In the genomic region with DNA sequence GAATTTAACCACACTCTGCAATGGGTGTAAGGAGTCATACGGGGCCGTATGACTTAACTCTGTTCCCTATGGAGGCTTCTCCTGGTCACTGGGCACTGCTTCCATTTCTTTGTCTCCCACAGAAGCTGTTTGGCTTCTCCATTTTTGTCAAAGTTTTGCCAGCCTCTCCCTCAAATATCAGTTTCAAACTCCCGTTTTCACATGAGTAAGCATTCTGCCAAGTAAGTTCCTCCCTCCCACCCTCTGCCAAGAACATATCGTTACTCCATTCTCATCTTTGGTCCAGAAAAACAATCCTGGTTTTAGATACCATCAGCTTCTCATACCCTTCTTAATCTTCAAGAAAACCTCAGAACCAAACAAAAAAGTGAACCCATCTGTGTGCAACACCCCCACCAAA, we compare ENCODE assay signal across 18 cellular contexts. TPM values are rescaled to one million over a fixed set of nuclear protein-coding genes. Genes with fewer than 3 reads are reported as not detected.
DNase-seq lines count a peak whose midpoint lies in the region; ATAC-seq and TF ChIP-seq lines count a peak whose summit lies in the region.
"Had no signal": no experiment of that assay in that cellular context is flagged by ENCODE, and none has a peak within 500 bp of the region (broad histone marks: within the 10 kb centered on the region; RNA-seq: fewer than 3 reads in every experiment).

No MANE protein-coding gene starts in this region.

- H3K4me1 ChIP-seq in heart left ventricle = peaks cover 8 to 96% (median 71%) of the 10 kb centered on the region in 12 donors
- no peaks in the 10 kb centered on the region for H3K4me1 ChIP-seq in prostate gland (replicated peaks)
- H3K4me1 ChIP-seq in tibial nerve = peaks cover 0 to 68% (median 12%) of the 10 kb centered on the region in 4 donors
- H3K4me1 ChIP-seq: BE2C had no signal

- H3K36me3 ChIP-seq in heart left ventricle (peaks cover 0 to 9% (median 0%) of the 10 kb centered on the region in 9 donors), prostate gland (no peaks in the 10 kb centered on the region), tibial nerve (no peaks in the 10 kb centered on the region)
- H3K36me3 ChIP-seq: BE2C had no signal

- H3K27ac Mint-ChIP-seq in activated T-cell treated with anti-CD3 and anti-CD28 coated beads, Interleukin-2, amount 50 U/mL, for 24 hours = no peak overlapping the region
- H3K27ac Mint-ChIP-seq: CD4-positive, alpha-beta memory T cell had no signal

- DNase-seq in heart left ventricle (no peak), Right ventricle myocardium superior (no peak), fibroblast of pulmonary artery (ENCODE audit: low read depth) (peak; percentile 56), prostate gland (ENCODE audit: low spot score) (no peak), tibial nerve (ENCODE audit: low spot score in 2 of 2) (no peak)
- DNase-seq in activated T-cell treated with anti-CD3 and anti-CD28 coated beads, Interleukin-2, amount 50 U/mL, for 24 hours = no peak
- DNase-seq: BE2C; Calu3; CD4-positive, alpha-beta memory T cell; DMS53; HCEC 1CT; KBM-7; NCI-H1417 treated with DMSO at 0.1 percent for 48 hours; NCI-H1930; NCI-H69 had no signal

- no peak for TF ChIP-seq POLR2A in heart left ventricle (IDR thresholded peaks at IDR 0.05)
- TF ChIP-seq POLR2A in prostate gland (IDR thresholded peaks at IDR 0.05) = no peak
- no peak for TF ChIP-seq POLR2A in tibial nerve (IDR thresholded peaks at IDR 0.05)

- H3K9me3 Mint-ChIP-seq in activated T-cell treated with anti-CD3 and anti-CD28 coated beads, Interleukin-2, amount 50 U/mL, for 24 hours = no peaks in the 10 kb centered on the region

- ATAC-seq in heart left ventricle (no peak), Right ventricle myocardium superior (ENCODE audit: poor library complexity) (no peak), HG02623 (IDR thresholded peaks at IDR 0.05; ENCODE audit: unreplicated experiment) (no peak), HG02885 (IDR thresholded peaks at IDR 0.05; ENCODE audit: poor library complexity, unreplicated experiment) (no peak)

- TF ChIP-seq EP300 in tibial nerve (IDR thresholded peaks at IDR 0.05) = peak in 1 of 2 donors; percentile 67

- H3K27me3 Mint-ChIP-seq in activated T-cell treated with anti-CD3 and anti-CD28 coated beads, Interleukin-2, amount 50 U/mL, for 24 hours = peaks cover 23% of the 10 kb centered on the region

- H3K4me1 Mint-ChIP-seq in activated T-cell treated with anti-CD3 and anti-CD28 coated beads, Interleukin-2, amount 50 U/mL, for 24 hours (ENCODE audit: low read depth) = no peaks in the 10 kb centered on the region
- H3K4me1 Mint-ChIP-seq: CD4-positive, alpha-beta memory T cell had no signal

- no peak overlapping the region for H3K4me3 ChIP-seq in heart left ventricle
- H3K4me3 ChIP-seq in fibroblast of pulmonary artery (replicated peaks; ENCODE audit: low read depth, low read length) = no peak overlapping the region
- no peak overlapping the region for H3K4me3 ChIP-seq in prostate gland
- H3K4me3 ChIP-seq in tibial nerve = no peak overlapping the region

- H3K36me3 Mint-ChIP-seq in activated T-cell treated with anti-CD3 and anti-CD28 coated beads, Interleukin-2, amount 50 U/mL, for 24 hours (ENCODE audit: low read depth) = no peaks in the 10 kb centered on the region
- H3K36me3 Mint-ChIP-seq: CD4-positive, alpha-beta memory T cell had no signal

- no peak overlapping the region for H3K4me3 Mint-ChIP-seq in activated T-cell treated with anti-CD3 and anti-CD28 coated beads, Interleukin-2, amount 50 U/mL, for 24 hours
- H3K4me3 Mint-ChIP-seq: CD4-positive, alpha-beta memory T cell had no signal

- H3K27me3 ChIP-seq in heart left ventricle (peaks cover 0 to 5% (median 0%) of the 10 kb centered on the region in 9 donors), prostate gland (replicated peaks; ENCODE audit: insufficient read depth) (no peaks in the 10 kb centered on the region), tibial nerve (no peaks in the 10 kb centered on the region)
- H3K27me3 ChIP-seq: BE2C had no signal

- WGBS in heart left ventricle, 4 donors = 45 to 48% (median 46%) methylated on average over 4 of the region's 4 CpGs
- WGBS in prostate gland = 26% methylated on average over 4 of the region's 4 CpGs
- 41 to 44% methylated on average over 4 of the region's 4 CpGs for WGBS in tibial nerve, 2 donors

- intact Hi-C loops in heart left ventricle (cut with DNase I) (no loop called here), Right ventricle myocardium superior (cut with DNase I) (no loop called here), prostate gland (cut with DNase I) (no loop called here)

- no peaks in the 10 kb centered on the region for H3K9me3 ChIP-seq in heart left ventricle
- H3K9me3 ChIP-seq in prostate gland = no peaks in the 10 kb centered on the region
- H3K9me3 ChIP-seq in tibial nerve = no peaks in the 10 kb centered on the region
- H3K9me3 ChIP-seq: BE2C had no signal

- peak overlapping the region in 8 of 12 donors; percentile 4 to 92 (median 77) for H3K27ac ChIP-seq in heart left ventricle
- H3K27ac ChIP-seq in prostate gland = peak overlapping the region; percentile 22 to 38
- H3K27ac ChIP-seq in tibial nerve = peak overlapping the region; percentile 25 to 82 (median 56)
- H3K27ac ChIP-seq: 22Rv1 had no signal

- TF ChIP-seq CTCF in heart left ventricle (IDR thresholded peaks at IDR 0.05) (no peak), fibroblast of pulmonary artery (IDR thresholded peaks at IDR 0.05; ENCODE audit: low read length, missing control alignments) (no peak), prostate gland (IDR thresholded peaks at IDR 0.05) (no peak), tibial nerve (IDR thresholded peaks at IDR 0.05) (no peak)

RNA-seq across cellular contexts. Expression of a gene that starts 6.2 kb away (rescaled TPM):
- total RNA-seq in heart left ventricle = 10 to 100 TPM; 30.4 to 57.7 (median 45.0) TPM
- 10 to 100 TPM; 32.2 to 49.5 TPM for polyA plus RNA-seq in heart left ventricle
- 42.2 TPM for total RNA-seq in Right ventricle myocardium superior
- total RNA-seq in prostate gland = 10 to 100 TPM in 1 of 2 donors, 1 to 10 TPM in 1; 8.4 to 10.3 TPM
- 10 to 100 TPM; 40.8 to 93.5 (median 91.6) TPM for total RNA-seq in tibial nerve
- total RNA-seq: CD4-positive, alpha-beta memory T cell had no signal
- polyA plus RNA-seq: CD4-positive, alpha-beta memory T cell had no signal
